In the genomic region with DNA sequence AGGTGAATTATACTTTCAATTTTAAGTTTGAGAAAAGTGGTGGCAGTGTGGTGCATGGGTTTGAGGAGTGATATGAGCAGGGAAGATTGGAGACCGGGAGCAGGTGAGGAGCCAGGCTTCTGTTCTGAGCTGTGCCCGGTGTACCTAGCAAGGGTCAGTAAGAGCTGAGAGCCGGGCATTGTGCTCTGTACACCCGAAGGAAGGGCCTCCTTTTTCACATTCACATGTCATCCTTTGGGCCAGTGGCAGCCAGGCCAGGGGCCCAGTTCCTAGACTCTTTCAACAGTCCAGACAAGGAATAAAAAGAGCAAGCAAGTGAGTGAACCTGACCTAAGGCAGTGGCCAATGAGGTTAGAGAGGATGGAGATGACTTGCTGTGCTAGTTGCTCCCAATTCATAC, we compare ENCODE assay signal across 1 cellular context.
TF ChIP-seq lines count a peak whose summit lies in the region.

No MANE protein-coding gene starts in this region.

TF ChIP-seq in A549, 52 proteins besides CTCF, POLR2A, EP300 and RAD21 (continued from another document):
- TF ChIP-seq KDM1A (IDR thresholded peaks at IDR 0.05; ENCODE audit: low read depth) (no peak), EHMT2 (IDR thresholded peaks at IDR 0.05; ENCODE audit: low read depth) (no peak), MAX (IDR thresholded peaks at IDR 0.05) (no peak)
